21 cellular contexts compared by ENCODE assay signal in the genomic region with DNA sequence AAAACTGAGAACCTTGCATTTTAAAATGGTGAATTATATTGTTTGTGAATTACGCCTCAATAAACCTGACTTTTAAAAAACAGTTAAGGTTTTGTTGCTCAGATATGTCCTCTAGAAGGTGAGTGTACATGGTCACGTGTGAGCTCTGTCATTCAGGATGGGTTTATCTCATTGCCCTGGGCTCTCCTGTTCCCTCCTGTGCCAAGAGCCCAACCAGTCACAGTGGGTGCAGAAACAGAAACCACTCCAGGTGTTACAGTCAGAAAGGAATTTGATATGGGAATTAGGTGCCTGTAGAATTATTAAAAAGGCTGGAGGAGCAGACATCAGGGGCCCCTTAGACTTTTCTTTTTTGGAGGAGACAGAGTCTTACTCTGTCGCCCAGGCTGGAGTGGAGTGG.
DNase-seq lines count a peak whose midpoint lies in the region; ATAC-seq and TF ChIP-seq lines count a peak whose summit lies in the region.
"Had no signal": no experiment of that assay in that cellular context is flagged by ENCODE, and none has a peak within 500 bp of the region (broad histone marks: within the 10 kb centered on the region; RNA-seq: fewer than 3 reads in every experiment).

No MANE protein-coding gene starts in this region.

- H3K4me3 ChIP-seq in right cardiac atrium (ENCODE audit: low read length) (no peak overlapping the region), thyroid gland (replicated peaks in 1 of 3) (no peak overlapping the region)
- no peak overlapping the region for H3K4me3 ChIP-seq in CD8-positive, alpha-beta memory T cell (ENCODE audit: low read length)
- H3K4me3 ChIP-seq: GM23248, SK-N-MC had no signal

- DNase-seq in left ventricle myocardium superior (no peak), right cardiac atrium (no peak), NCI-H69 (lab: John Stamatoyannopoulos, UW) (peak; percentile 37), kidney tubule cell (ENCODE audit: low spot score) (peak; percentile 52), thyroid gland (no peak)
- no peak for DNase-seq in CD8-positive, alpha-beta memory T cell
- DNase-seq: CD4-positive, alpha-beta T cell; DND-41; GF-D8; GM23248; HFFc6; MV-4-11; NCI-H1436; NCI-H2081 treated with DMSO at 0.1 percent for 48 hours; OCI-M1; RPMI8226; T-cell had no signal

- intact Hi-C loops in left ventricle myocardium superior (cut with micrococcal nuclease) (no loop called here), right cardiac atrium (cut with DNase I) (no loop called here), thyroid gland (cut with DNase I) (no loop called here)

- H3K27ac Mint-ChIP-seq in CD8-positive, alpha-beta memory T cell = no peak overlapping the region
- H3K27ac Mint-ChIP-seq: B cell; CD4-positive, alpha-beta T cell; HFFc6; IgD-negative memory B cell; T-cell had no signal

- H3K4me3 Mint-ChIP-seq in CD8-positive, alpha-beta memory T cell = no peak overlapping the region
- H3K4me3 Mint-ChIP-seq: B cell; CD4-positive, alpha-beta T cell; HFFc6; IgD-negative memory B cell; T-cell had no signal

- no peak for TF ChIP-seq CTCF in thyroid gland (IDR thresholded peaks at IDR 0.05)

- WGBS in right cardiac atrium = 91% methylated on average over 3 of the region's 3 CpGs
- WGBS in thyroid gland, 2 donors = 80 to 93% methylated on average over 3 of the region's 3 CpGs

- POLR2A ChIA-PET in CD8-positive, alpha-beta memory T cell (lab: Charles Lee) = no interaction called here

- no peaks in the 10 kb centered on the region for H3K36me3 ChIP-seq in CD8-positive, alpha-beta memory T cell (ENCODE audit: insufficient read depth, low read length)
- no peaks in the 10 kb centered on the region for H3K36me3 ChIP-seq in thyroid gland

- no peak for TF ChIP-seq POLR2A in thyroid gland (IDR thresholded peaks at IDR 0.05)

- H3K27me3 ChIP-seq in right cardiac atrium (ENCODE audit: control insufficient read depth, insufficient read depth) (no peaks in the 10 kb centered on the region), thyroid gland (no peaks in the 10 kb centered on the region)
- no peaks in the 10 kb centered on the region for H3K27me3 ChIP-seq in CD8-positive, alpha-beta memory T cell (ENCODE audit: insufficient read depth, low read length, poor library complexity, severe bottlenecking)

- H3K4me1 ChIP-seq in right cardiac atrium (ENCODE audit: control insufficient read depth, insufficient read depth, low read length) (peaks cover 2% of the 10 kb centered on the region), thyroid gland (peaks cover 12 to 18% of the 10 kb centered on the region in 2 donors)
- no peaks in the 10 kb centered on the region for H3K4me1 ChIP-seq in CD8-positive, alpha-beta memory T cell (ENCODE audit: insufficient read depth, low read length)

- peaks cover 3 to 44% of the 10 kb centered on the region in 2 donors for H3K27me3 Mint-ChIP-seq in CD8-positive, alpha-beta memory T cell
- H3K27me3 Mint-ChIP-seq: B cell; CD4-positive, alpha-beta T cell; IgD-negative memory B cell had no signal

- H3K9me3 Mint-ChIP-seq in CD8-positive, alpha-beta memory T cell = no peaks in the 10 kb centered on the region
- H3K9me3 Mint-ChIP-seq: CD4-positive, alpha-beta T cell; HFFc6; IgD-negative memory B cell; T-cell had no signal

- ATAC-seq in left ventricle myocardium superior (peak; percentile 73), right cardiac atrium (no peak), GM21786 (IDR thresholded peaks at IDR 0.05; ENCODE audit: unreplicated experiment) (no peak)
- ATAC-seq: T-cell had no signal

- H3K9me3 ChIP-seq in right cardiac atrium (ENCODE audit: control insufficient read depth, low read length) (no peaks in the 10 kb centered on the region), thyroid gland (no peaks in the 10 kb centered on the region)
- no peaks in the 10 kb centered on the region for H3K9me3 ChIP-seq in CD8-positive, alpha-beta memory T cell (ENCODE audit: low read length)

- no peaks in the 10 kb centered on the region for H3K36me3 Mint-ChIP-seq in CD8-positive, alpha-beta memory T cell
- H3K36me3 Mint-ChIP-seq: T-cell had no signal

- CTCF ChIA-PET in CD8-positive, alpha-beta memory T cell (lab: Charles Lee) = no interaction called here

- H3K27ac ChIP-seq in right cardiac atrium (ENCODE audit: low read length) (no peak overlapping the region), thyroid gland (no peak overlapping the region)
- no peak overlapping the region for H3K27ac ChIP-seq in CD8-positive, alpha-beta memory T cell (ENCODE audit: low read depth, low read length)
- H3K27ac ChIP-seq: GM23248, SK-N-MC had no signal

- no peaks in the 10 kb centered on the region for H3K4me1 Mint-ChIP-seq in CD8-positive, alpha-beta memory T cell
- H3K4me1 Mint-ChIP-seq: B cell, T-cell had no signal

Comparison
In these comparisons a context has a peak if more than half of its experiments do, and no peak if none do; other contexts are left out.
1. DNase-seq: peak in NCI-H69 (single experiment) and kidney tubule cell (single experiment); none in left ventricle myocardium superior (single experiment), right cardiac atrium (0 of 3), CD8-positive, alpha-beta memory T cell (0 of 5) and thyroid gland (0 of 2).